ENCODE assay signal across 16 cellular contexts in the genomic region with DNA sequence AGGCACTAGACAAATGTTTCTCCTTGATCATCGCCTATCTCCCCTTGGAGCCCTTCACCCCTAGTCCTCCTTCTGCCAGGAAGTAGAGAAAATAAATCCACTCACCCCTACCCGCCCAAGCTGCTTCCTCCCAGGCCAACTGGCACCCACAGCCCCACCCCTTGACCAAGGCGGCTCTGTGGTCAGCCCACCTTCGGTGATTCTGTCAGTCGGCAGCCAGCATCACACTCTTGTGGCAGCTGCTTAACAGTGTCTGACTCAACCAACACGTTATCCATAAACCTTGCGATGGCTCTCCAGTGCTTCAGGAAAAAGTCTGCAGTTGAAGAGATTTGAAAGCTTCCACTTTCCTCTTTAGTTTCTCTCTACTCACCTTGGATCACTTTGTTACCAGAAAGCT. TPM values are rescaled to one million over a fixed set of nuclear protein-coding genes. Genes with fewer than 3 reads are reported as not detected.
DNase-seq lines count a peak whose midpoint lies in the region; ATAC-seq, FAIRE-seq and TF ChIP-seq lines count a peak whose summit lies in the region.
"Had no signal": no experiment of that assay in that cellular context is flagged by ENCODE, and none has a peak within 500 bp of the region (broad histone marks: within the 10 kb centered on the region; RNA-seq: fewer than 3 reads in every experiment).

No MANE protein-coding gene starts in this region.

- 91 to 95% methylated on average over 3 to 6 of the region's 7 CpGs for WGBS in gastroesophageal sphincter (ENCODE audit: low coverage in 1 of 2), 2 donors

- peak; percentile 97 for FAIRE-seq in RCC 7860 (lab: Jason Lieb, UNC)
- FAIRE-seq: A549 had no signal

- no peak overlapping the region for H3K27ac ChIP-seq in gastroesophageal sphincter
- H3K27ac ChIP-seq: A549, cardiac muscle cell, KMS-11, Peyer's patch, upper lobe of right lung had no signal

- H3K9me3 ChIP-seq in gastroesophageal sphincter: no peaks in the 10 kb centered on the region
- H3K9me3 ChIP-seq: A549, Peyer's patch, upper lobe of right lung had no signal

- intact Hi-C loops in cardiac septum (cut with DNase I): no loop called here

- TF ChIP-seq CTCF in gastroesophageal sphincter (IDR thresholded peaks at IDR 0.05): no peak

- H3K4me3 ChIP-seq in gastroesophageal sphincter: no peak overlapping the region
- H3K4me3 ChIP-seq: A549, cardiac muscle cell, Peyer's patch, upper lobe of right lung had no signal

- ATAC-seq in central memory CD8-positive, alpha-beta T cell (replicated peaks; ENCODE audit: extremely low read depth, poor library complexity, severe bottlenecking): no peak
- ATAC-seq in stimulated activated effector memory CD8-positive, alpha-beta T cell treated with anti-CD3 and anti-CD28 coated beads, Interleukin-12 subunit alpha, Interleukin-12 subunit beta, amount 100 ng/mL, for 72 hours: peak; percentile 92
- ATAC-seq in gastroesophageal sphincter: no peak

- no peaks in the 10 kb centered on the region for H3K9me3 Mint-ChIP-seq in activated CD4-positive, alpha-beta T cell treated with anti-CD3 and anti-CD28 coated beads, Interleukin-2, amount 10 ng/mL, durations not matched to agents 7 days and 5 days
- no peaks in the 10 kb centered on the region for H3K9me3 Mint-ChIP-seq in central memory CD8-positive, alpha-beta T cell
- H3K9me3 Mint-ChIP-seq in stimulated activated effector memory CD8-positive, alpha-beta T cell treated with anti-CD3 and anti-CD28 coated beads, Interleukin-12 subunit alpha, Interleukin-12 subunit beta, amount 100 ng/mL, for 72 hours: no peaks in the 10 kb centered on the region

- no peaks in the 10 kb centered on the region for H3K27me3 Mint-ChIP-seq in activated CD4-positive, alpha-beta T cell treated with anti-CD3 and anti-CD28 coated beads, Interleukin-2, amount 10 ng/mL, durations not matched to agents 7 days and 5 days
- no peaks in the 10 kb centered on the region for H3K27me3 Mint-ChIP-seq in central memory CD8-positive, alpha-beta T cell

- H3K4me3 Mint-ChIP-seq in activated CD4-positive, alpha-beta T cell treated with anti-CD3 and anti-CD28 coated beads, Interleukin-2, amount 10 ng/mL, durations not matched to agents 7 days and 5 days: no peak overlapping the region
- H3K4me3 Mint-ChIP-seq in central memory CD8-positive, alpha-beta T cell: peak overlapping the region; percentile 15
- H3K4me3 Mint-ChIP-seq in stimulated activated effector memory CD8-positive, alpha-beta T cell treated with anti-CD3 and anti-CD28 coated beads, Interleukin-12 subunit alpha, Interleukin-12 subunit beta, amount 100 ng/mL, for 72 hours: peak overlapping the region; percentile 21

- CTCF ChIA-PET in activated CD4-positive, alpha-beta T cell treated with anti-CD3 and anti-CD28 coated beads, Interleukin-2, amount 10 ng/mL, durations not matched to agents 7 days and 5 days (lab: Charles Lee): interaction anchor here (0.5 to 10.8 kb wide), 5 partner anchors 14 to 213 kb away, joined by 3 to 111 read pairs (median 4); no protein-coding TSS in a partner anchor

- no peak for TF ChIP-seq POLR2A in gastroesophageal sphincter (IDR thresholded peaks at IDR 0.05)

- H3K36me3 ChIP-seq in gastroesophageal sphincter: peaks cover 0 to 20% of the 10 kb centered on the region in 2 donors
- H3K36me3 ChIP-seq: cardiac muscle cell, Peyer's patch, upper lobe of right lung had no signal

- peak overlapping the region; percentile 34 for H3K27ac Mint-ChIP-seq in activated CD4-positive, alpha-beta T cell treated with anti-CD3 and anti-CD28 coated beads, Interleukin-2, amount 10 ng/mL, durations not matched to agents 7 days and 5 days
- H3K27ac Mint-ChIP-seq in central memory CD8-positive, alpha-beta T cell (ENCODE audit: low read depth): peak overlapping the region; percentile 45
- H3K27ac Mint-ChIP-seq in stimulated activated effector memory CD8-positive, alpha-beta T cell treated with anti-CD3 and anti-CD28 coated beads, Interleukin-12 subunit alpha, Interleukin-12 subunit beta, amount 100 ng/mL, for 72 hours: peak overlapping the region; percentile 76

- no peaks in the 10 kb centered on the region for H3K36me3 Mint-ChIP-seq in activated CD4-positive, alpha-beta T cell treated with anti-CD3 and anti-CD28 coated beads, Interleukin-2, amount 10 ng/mL, durations not matched to agents 7 days and 5 days (ENCODE audit: low read depth)
- H3K36me3 Mint-ChIP-seq in central memory CD8-positive, alpha-beta T cell (ENCODE audit: insufficient read depth): peaks cover 1% of the 10 kb centered on the region
- H3K36me3 Mint-ChIP-seq in stimulated activated effector memory CD8-positive, alpha-beta T cell treated with anti-CD3 and anti-CD28 coated beads, Interleukin-12 subunit alpha, Interleukin-12 subunit beta, amount 100 ng/mL, for 72 hours: peaks cover 33% of the 10 kb centered on the region

- POLR2A ChIA-PET in activated CD4-positive, alpha-beta T cell treated with anti-CD3 and anti-CD28 coated beads, Interleukin-2, amount 10 ng/mL, durations not matched to agents 7 days and 5 days (lab: Charles Lee): no interaction called here

- H3K27me3 ChIP-seq in gastroesophageal sphincter: no peaks in the 10 kb centered on the region
- H3K27me3 ChIP-seq: cardiac muscle cell, Peyer's patch, upper lobe of right lung had no signal

- H3K4me1 Mint-ChIP-seq in activated CD4-positive, alpha-beta T cell treated with anti-CD3 and anti-CD28 coated beads, Interleukin-2, amount 10 ng/mL, durations not matched to agents 7 days and 5 days: peaks cover 10% of the 10 kb centered on the region
- peaks cover 12% of the 10 kb centered on the region for H3K4me1 Mint-ChIP-seq in central memory CD8-positive, alpha-beta T cell
- H3K4me1 Mint-ChIP-seq in stimulated activated effector memory CD8-positive, alpha-beta T cell treated with anti-CD3 and anti-CD28 coated beads, Interleukin-12 subunit alpha, Interleukin-12 subunit beta, amount 100 ng/mL, for 72 hours: peaks cover 43% of the 10 kb centered on the region

- no peak for DNase-seq in activated CD4-positive, alpha-beta T cell treated with anti-CD3 and anti-CD28 coated beads, Interleukin-2, amount 10 ng/mL, durations not matched to agents 7 days and 5 days
- no peak for DNase-seq in activated CD4-positive, alpha-beta T cell treated with anti-CD3 and anti-CD28 coated beads, Interleukin-2, amount 50 U/mL, for 48 hours
- DNase-seq in RCC 7860 (ENCODE audit: low spot score) (peak; percentile 81), cardiac septum (ENCODE audit: low spot score) (no peak), NCI-H187 treated with DMSO at 0.1 percent for 48 hours (lab: John Stamatoyannopoulos, UW) (no peak)
- no peak for DNase-seq in central memory CD8-positive, alpha-beta T cell (ENCODE audit: low spot score in 2 of 2)
- peak; percentile 47 to 79 for DNase-seq in stimulated activated effector memory CD8-positive, alpha-beta T cell treated with anti-CD3 and anti-CD28 coated beads, Interleukin-12 subunit alpha, Interleukin-12 subunit beta, amount 100 ng/mL, for 72 hours (ENCODE audit: low spot score in 2 of 2)
- DNase-seq: DMS 273 treated with DMSO at 0.1 percent for 48 hours, NCI-H2227 treated with DMSO at 0.1 percent for 48 hours, Peyer's patch, T-helper 9 cell, upper lobe of right lung had no signal

- no peak for TF ChIP-seq EP300 in gastroesophageal sphincter (IDR thresholded peaks at IDR 0.05)

- H3K4me1 ChIP-seq in gastroesophageal sphincter: peaks cover 0 to 9% (median 0%) of the 10 kb centered on the region in 3 donors

RNA-seq across cellular contexts. Expression of a gene that starts 7.6 kb away (rescaled TPM):
- total RNA-seq in activated CD4-positive, alpha-beta T cell treated with anti-CD3 and anti-CD28 coated beads, Interleukin-2, amount 10 ng/mL, durations not matched to agents 7 days and 5 days: under 1 TPM; 0.79 to 0.92 TPM
- total RNA-seq in cardiac septum: 4.2 TPM
- total RNA-seq in gastroesophageal sphincter: 1 to 10 TPM; 4.4 to 10.0 (median 7.4) TPM

RNA-seq across cellular contexts. Expression of a gene that starts 50.4 kb away (rescaled TPM):
- not detected for total RNA-seq in activated CD4-positive, alpha-beta T cell treated with anti-CD3 and anti-CD28 coated beads, Interleukin-2, amount 10 ng/mL, durations not matched to agents 7 days and 5 days
- total RNA-seq in cardiac septum (0.59 TPM), gastroesophageal sphincter (1 to 10 TPM in 2 of 4 donors, under 1 TPM in 2; 0.08 to 2.7 (median 1.1) TPM)

RNA-seq across cellular contexts. Expression of a gene that starts 50.5 kb away (rescaled TPM):
- total RNA-seq in activated CD4-positive, alpha-beta T cell treated with anti-CD3 and anti-CD28 coated beads, Interleukin-2, amount 10 ng/mL, durations not matched to agents 7 days and 5 days: not detected
- total RNA-seq in cardiac septum: 0.73 TPM
- 1 to 10 TPM in 2 of 4 donors, under 1 TPM in 1, not detected in 1; 0.67 to 1.7 (median 1.7) TPM for total RNA-seq in gastroesophageal sphincter

Comparison
In these comparisons a context has a peak if more than half of its experiments do, and no peak if none do; other contexts are left out.
1. DNase-seq: peak in RCC 7860 (single experiment) and stimulated activated effector memory CD8-positive, alpha-beta T cell treated with anti-CD3 and anti-CD28 coated beads, Interleukin-12 subunit alpha, Interleukin-12 subunit beta, amount 100 ng/mL, for 72 hours (2 of 2); none in activated CD4-positive, alpha-beta T cell treated with anti-CD3 and anti-CD28 coated beads, Interleukin-2, amount 10 ng/mL, durations not matched to agents 7 days and 5 days (single experiment), activated CD4-positive, alpha-beta T cell treated with anti-CD3 and anti-CD28 coated beads, Interleukin-2, amount 50 U/mL, for 48 hours (0 of 2), central memory CD8-positive, alpha-beta T cell (0 of 2), cardiac septum (single experiment) and NCI-H187 treated with DMSO at 0.1 percent for 48 hours (single experiment).
2. Peak in every context shown above with its lines, with median percentiles within 50 percentile points of each other: H3K27ac Mint-ChIP-seq.